Comparison of ENCODE assay signal across 1 cellular context in genomic region chr17:35051183-35051578, GRCh38.
TF ChIP-seq lines count a peak whose summit lies in the region.

No MANE protein-coding gene starts in this region.

TF ChIP-seq in K562, 482 proteins besides CTCF, POLR2A, EP300 and RAD21 (continued from another document):
- TF ChIP-seq RHOXF2B (CRISPR knock-in tag; conservative IDR thresholded peaks at IDR 0.05) (no peak), GABPA (tag; conservative IDR thresholded peaks at IDR 0.05; ENCODE audit: low read depth) (peak; percentile 81), NR2C2 (CRISPR knock-in tag; IDR thresholded peaks at IDR 0.05) (no peak), NR2C2 (tag; IDR thresholded peaks at IDR 0.05) (peak; percentile 53), HMBOX1 (IDR thresholded peaks at IDR 0.05) (peak; percentile 94), ZNF707 (CRISPR knock-in tag; conservative IDR thresholded peaks at IDR 0.05) (no peak), POLR2H (tag; IDR thresholded peaks at IDR 0.05; ENCODE audit: low read depth) (peak; percentile 65; the same call in 1 of the 2 replicates), DPF2 (IDR thresholded peaks at IDR 0.05) (peak; percentile 71), ZNF212 (CRISPR knock-in tag; IDR thresholded peaks at IDR 0.05) (no peak), FOS (IDR thresholded peaks at IDR 0.05; ENCODE audit: extremely low read depth, insufficient read length) (no peak), PHF8 (IDR thresholded peaks at IDR 0.05; ENCODE audit: borderline replicate concordance, low read length) (no peak), TCF15 (CRISPR knock-in tag; IDR thresholded peaks at IDR 0.05) (no peak), ZBTB1 (CRISPR knock-in tag; IDR thresholded peaks at IDR 0.05; ENCODE audit: borderline replicate concordance, low read depth) (no peak), HDAC1 (IDR thresholded peaks at IDR 0.05) (0 out of 4 replicates have a peak, but pooled peaks of 1 of the 2 experiments have one; percentile 24), RBM15 (IDR thresholded peaks at IDR 0.05; ENCODE audit: insufficient read depth, low read length) (no peak), MEF2D (tag; conservative IDR thresholded peaks at IDR 0.05; ENCODE audit: low read depth) (0 out of 2 replicates have a peak, but pooled peaks have one; percentile 23)
